ENCODE assay signal across 1 cellular context in genomic region chr18:57621252-57621607, GRCh38.
TF ChIP-seq lines count a peak whose summit lies in the region.

No MANE protein-coding gene starts in this region.

TF ChIP-seq in K562, 482 proteins besides CTCF, POLR2A, EP300 and RAD21:
- TF ChIP-seq PRPF4 (IDR thresholded peaks at IDR 0.05; ENCODE audit: insufficient read depth, low read depth, low read length, poor library complexity, severe bottlenecking) (peak; percentile 44), RUNX1 (IDR thresholded peaks at IDR 0.05; ENCODE audit: low read depth) (no peak), ZNF75A (CRISPR knock-in tag; IDR thresholded peaks at IDR 0.05) (no peak), ZFX (CRISPR knock-in tag; IDR thresholded peaks at IDR 0.05) (peak; percentile 49; the same call in 1 of the 2 replicates), CHD1 (IDR thresholded peaks at IDR 0.05; ENCODE audit: low read length) (peak; percentile 90)
